ENCODE assay signal across 1 cellular context in genomic region chr15:40481671-40482070, GRCh38.
TF ChIP-seq lines count a peak whose summit lies in the region.

No MANE protein-coding gene starts in this region.

TF ChIP-seq in SK-N-SH, 30 proteins besides CTCF, POLR2A, EP300 and RAD21 (continued from another document):
- TF ChIP-seq ZBTB33 (IDR thresholded peaks at IDR 0.05; ENCODE audit: borderline replicate concordance, low read depth) (no peak), TCF12 (IDR thresholded peaks at IDR 0.05) (no peak), POLR2AphosphoS5 (IDR thresholded peaks at IDR 0.05; ENCODE audit: low read depth, low read length) (no peak), SIN3A (IDR thresholded peaks at IDR 0.05; ENCODE audit: borderline replicate concordance, low read depth, low read length) (no peak)
